In genomic region chr19:50460161-50460765, GRCh38 we compare ENCODE assay signal across 8 cellular contexts.
A peak's percentile ranks its signal among the peaks of the same experiment; 100 is the strongest.
DNase-seq lines count a peak whose midpoint lies in the region; ATAC-seq and TF ChIP-seq lines count a peak whose summit lies in the region.

No MANE protein-coding gene starts in this region.

- DNase-seq in AG10803 (ENCODE audit: low read depth) (peak; percentile 32), GM19238 (ENCODE audit: insufficient read length, low spot score) (peak; percentile 88), astrocyte of the hippocampus (ENCODE audit: low read depth, low spot score) (peak; percentile 74), ecto neural progenitor cell (ENCODE audit: low spot score) (no peak), DMS53 treated with DMSO at 0.1 percent for 48 hours (lab: John Stamatoyannopoulos, UW; ENCODE audit: unreplicated experiment) (no peak), tibial artery (no peak), caudate nucleus (lab: John Stamatoyannopoulos, UW) (no peak)

- no peaks in the 10 kb centered on the region for H3K4me1 ChIP-seq in tibial artery

- H3K4me3 ChIP-seq in AG10803 (ENCODE audit: low read length) (no peak overlapping the region), tibial artery (no peak overlapping the region)

- ATAC-seq in HG03571 (IDR thresholded peaks at IDR 0.05; ENCODE audit: unreplicated experiment), result peak; percentile 48

- H3K27me3 ChIP-seq in tibial artery, result peaks cover 0 to 82% of the 10 kb centered on the region in 2 donors

- TF ChIP-seq CTCF in AG10803 (conservative IDR thresholded peaks at IDR 0.05; ENCODE audit: low read length) (no peak; the same call in 1 of the 2 replicates), tibial artery (IDR thresholded peaks at IDR 0.05) (no peak)

- H3K27ac ChIP-seq in tibial artery, result no peak overlapping the region
- H3K27ac ChIP-seq in caudate nucleus (ENCODE audit: low read depth, low read length), result no peak overlapping the region

- no peaks in the 10 kb centered on the region for H3K9me3 ChIP-seq in tibial artery

- no peaks in the 10 kb centered on the region for H3K36me3 ChIP-seq in tibial artery

- intact Hi-C loops in tibial artery (cut with DNase I; ENCODE audit: low total_unique reads), result no loop called here

Comparison
In these comparisons a context has a peak if more than half of its experiments do, and no peak if none do; other contexts are left out.
1. DNase-seq: peak in AG10803 (single experiment), GM19238 (single experiment) and astrocyte of the hippocampus (single experiment); none in ecto neural progenitor cell (single experiment), DMS53 treated with DMSO at 0.1 percent for 48 hours (single experiment), tibial artery (0 of 2) and caudate nucleus (0 of 61).